Comparison of ENCODE assay signal across 9 cellular contexts in genomic region chr12:111434680-111435338, GRCh38. TPM values are rescaled to one million over a fixed set of nuclear protein-coding genes. Genes with fewer than 3 reads are reported as not detected.
A peak's percentile ranks its signal among the peaks of the same experiment; 100 is the strongest.
DNase-seq lines count a peak whose midpoint lies in the region; ATAC-seq, FAIRE-seq and TF ChIP-seq lines count a peak whose summit lies in the region.
"Had no signal": no experiment of that assay in that cellular context is flagged by ENCODE, and none has a peak within 500 bp of the region (broad histone marks: within the 10 kb centered on the region; RNA-seq: fewer than 3 reads in every experiment).

No MANE protein-coding gene starts in this region.

- peaks cover 17% of the 10 kb centered on the region for H3K36me3 ChIP-seq in NT2/D1 (ENCODE audit: insufficient read depth, insufficient read length, low read length)
- H3K36me3 ChIP-seq in gastroesophageal sphincter, result no peaks in the 10 kb centered on the region

- DNase-seq in GM12892 (ENCODE audit: insufficient read length), result no peak
- DNase-seq in NT2/D1 (ENCODE audit: low read depth, low spot score), result no peak
- DNase-seq in activated T-helper 2 cell treated with anti-CD3 and anti-CD28 coated beads, Interferon-gamma antibody, Interleukin-2, Interleukin-4, amounts not matched to agents 10 μg/mL and 5 μg/mL and 100 μg/mL, durations not matched to agents 14 hours and 24 hours and 36 hours (ENCODE audit: low spot score), result peak; percentile 80
- DNase-seq in NCI-H1048 (lab: John Stamatoyannopoulos, UW), result no peak
- DNase-seq in NOMO-1 (lab: John Stamatoyannopoulos, UW; ENCODE audit: unreplicated experiment in 2 of 2), result no peak

- peak overlapping the region; percentile 63 for H3K4me3 Mint-ChIP-seq in activated T-helper 2 cell treated with anti-CD3 and anti-CD28 coated beads, Interferon-gamma antibody, Interleukin-2, Interleukin-4, amounts not matched to agents 10 μg/mL and 5 μg/mL and 100 μg/mL, durations not matched to agents 14 hours and 24 hours and 36 hours (ENCODE audit: low read depth)

- intact Hi-C loops in activated T-helper 2 cell treated with anti-CD3 and anti-CD28 coated beads, Interferon-gamma antibody, Interleukin-2, Interleukin-4, amounts not matched to agents 10 μg/mL and 5 μg/mL and 100 μg/mL, durations not matched to agents 14 hours and 24 hours and 36 hours (cut with micrococcal nuclease), result loop anchor here (1.0 to 10.0 kb wide), 2 partner anchors 10 to 860 kb away; no protein-coding TSS in a partner anchor

- no peak for TF ChIP-seq EP300 in gastroesophageal sphincter (IDR thresholded peaks at IDR 0.05)

- peak overlapping the region; percentile 96 for H3K27ac Mint-ChIP-seq in activated T-helper 2 cell treated with anti-CD3 and anti-CD28 coated beads, Interferon-gamma antibody, Interleukin-2, Interleukin-4, amounts not matched to agents 10 μg/mL and 5 μg/mL and 100 μg/mL, durations not matched to agents 14 hours and 24 hours and 36 hours

- peak overlapping the region; percentile 3 for H3K9ac ChIP-seq in NT2/D1 (ENCODE audit: insufficient read length, low read depth)

- 0% methylated on average over 1 of the region's 18 CpGs; no CpG with 5 or more reads in 1 of the 2 donors for WGBS in gastroesophageal sphincter (ENCODE audit: low coverage in 1 of 2), 2 donors

- H3K27ac ChIP-seq in gastroesophageal sphincter (peak overlapping the region in 3 of 4 donors; percentile 60 to 77 (median 71)), skin epidermis (peak overlapping the region in 20 of 21 experiments; percentile 22 to 88 (median 74))

- peak; percentile 87 for FAIRE-seq in GM12892 (lab: Jason Lieb, UNC)
- FAIRE-seq: TTC549 had no signal

- TF ChIP-seq CTCF in gastroesophageal sphincter (IDR thresholded peaks at IDR 0.05), result no peak

- peaks cover 64% of the 10 kb centered on the region for H3K36me3 Mint-ChIP-seq in activated T-helper 2 cell treated with anti-CD3 and anti-CD28 coated beads, Interferon-gamma antibody, Interleukin-2, Interleukin-4, amounts not matched to agents 10 μg/mL and 5 μg/mL and 100 μg/mL, durations not matched to agents 14 hours and 24 hours and 36 hours (ENCODE audit: low read depth)

- no peak overlapping the region for H3K4me3 ChIP-seq in NT2/D1 (ENCODE audit: insufficient read length, low read depth)
- H3K4me3 ChIP-seq in gastroesophageal sphincter, result peak overlapping the region in 1 of 2 donors; percentile 26
- H3K4me3 ChIP-seq in skin epidermis, result peak overlapping the region in 2 of 7 experiments; percentile 9

- H3K27me3 Mint-ChIP-seq in activated T-helper 2 cell treated with anti-CD3 and anti-CD28 coated beads, Interferon-gamma antibody, Interleukin-2, Interleukin-4, amounts not matched to agents 10 μg/mL and 5 μg/mL and 100 μg/mL, durations not matched to agents 14 hours and 24 hours and 36 hours (ENCODE audit: low read depth), result no peaks in the 10 kb centered on the region

- TF ChIP-seq POLR2A in GM12892 (IDR thresholded peaks at IDR 0.05; ENCODE audit: low read depth, low read length) (no peak; the same call in 1 of the 2 replicates), gastroesophageal sphincter (IDR thresholded peaks at IDR 0.05) (no peak)

- peaks cover 48% of the 10 kb centered on the region for H3K4me1 ChIP-seq in NT2/D1 (ENCODE audit: insufficient read depth, insufficient read length)
- H3K4me1 ChIP-seq in gastroesophageal sphincter, result peaks cover 0 to 100% (median 32%) of the 10 kb centered on the region in 3 donors

- peak; percentile 71 for ATAC-seq in HG02678 (IDR thresholded peaks at IDR 0.05; ENCODE audit: unreplicated experiment)
- peak; percentile 72 for ATAC-seq in gastroesophageal sphincter

- no peaks in the 10 kb centered on the region for H3K9me3 ChIP-seq in NT2/D1 (ENCODE audit: insufficient read depth, low read length)
- no peaks in the 10 kb centered on the region for H3K9me3 ChIP-seq in gastroesophageal sphincter

- H3K9me3 Mint-ChIP-seq in activated T-helper 2 cell treated with anti-CD3 and anti-CD28 coated beads, Interferon-gamma antibody, Interleukin-2, Interleukin-4, amounts not matched to agents 10 μg/mL and 5 μg/mL and 100 μg/mL, durations not matched to agents 14 hours and 24 hours and 36 hours, result no peaks in the 10 kb centered on the region

- H3K4me1 Mint-ChIP-seq in activated T-helper 2 cell treated with anti-CD3 and anti-CD28 coated beads, Interferon-gamma antibody, Interleukin-2, Interleukin-4, amounts not matched to agents 10 μg/mL and 5 μg/mL and 100 μg/mL, durations not matched to agents 14 hours and 24 hours and 36 hours (ENCODE audit: low read depth), result peaks cover 77% of the 10 kb centered on the region

- no peaks in the 10 kb centered on the region for H3K27me3 ChIP-seq in NT2/D1 (ENCODE audit: insufficient read depth, insufficient read length)
- no peaks in the 10 kb centered on the region for H3K27me3 ChIP-seq in gastroesophageal sphincter

RNA-seq across cellular contexts. Expression of gene SH2B3, which starts 29.1 kb away (rescaled TPM):
- 15.8 TPM for polyA plus RNA-seq in GM12892 (2012; ENCODE audit: missing spikeins)
- 48.3 and 50.9 TPM in 2 replicates for total RNA-seq in activated T-helper 2 cell treated with anti-CD3 and anti-CD28 coated beads, Interferon-gamma antibody, Interleukin-2, Interleukin-4, amounts not matched to agents 10 μg/mL and 5 μg/mL and 100 μg/mL, durations not matched to agents 14 hours and 24 hours and 36 hours
- 10 to 100 TPM; 17.0 to 33.1 (median 23.3) TPM for total RNA-seq in gastroesophageal sphincter
